20 cellular contexts compared by ENCODE assay signal in the genomic region with DNA sequence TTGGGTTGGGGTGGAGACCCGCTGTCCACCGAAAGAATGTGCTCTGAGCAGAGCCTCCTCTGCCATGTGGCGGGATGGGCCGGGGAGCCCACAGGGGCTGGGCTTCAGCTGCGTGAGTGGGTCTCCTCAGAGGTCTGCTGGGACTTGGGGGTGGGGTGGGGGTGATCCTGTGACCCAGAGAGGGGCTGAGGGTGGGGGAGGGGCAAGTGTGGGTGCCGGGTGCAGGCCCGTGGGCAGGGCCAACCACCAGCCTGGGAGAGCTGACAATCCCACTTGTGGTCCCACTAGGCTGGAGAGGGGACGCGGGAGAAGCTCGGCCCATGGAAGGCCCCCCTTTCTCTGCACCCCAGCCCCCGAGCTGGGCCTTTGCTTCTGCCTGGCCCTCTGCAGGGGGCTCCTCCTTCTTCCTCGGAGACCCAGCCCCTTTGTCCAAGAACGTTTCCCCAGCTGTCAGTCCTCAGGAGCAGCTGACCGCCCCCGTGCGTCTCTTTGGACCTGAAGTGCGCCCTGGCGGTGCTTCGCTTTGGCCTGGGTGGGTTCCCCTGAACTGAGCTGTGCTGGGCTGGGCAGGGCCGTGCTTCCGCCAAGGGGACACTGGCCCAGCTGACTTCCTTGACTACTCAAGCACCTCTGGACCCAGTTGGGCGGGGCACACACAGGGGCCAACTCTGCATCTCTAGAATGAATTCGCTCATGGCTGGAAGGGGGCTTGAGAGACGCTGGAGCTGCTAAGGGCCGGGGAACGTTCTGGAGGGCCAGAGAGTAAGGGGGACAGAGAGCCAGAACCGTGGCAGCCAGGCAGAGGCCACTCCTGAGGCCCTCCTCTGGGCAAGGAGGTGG. TPM values are rescaled to one million over a fixed set of nuclear protein-coding genes. Genes with fewer than 3 reads are reported as not detected.
DNase-seq lines count a peak whose midpoint lies in the region; ATAC-seq and TF ChIP-seq lines count a peak whose summit lies in the region.
"Had no signal": no experiment of that assay in that cellular context is flagged by ENCODE, and none has a peak within 500 bp of the region (broad histone marks: within the 10 kb centered on the region; RNA-seq: fewer than 3 reads in every experiment).

No MANE protein-coding gene starts in this region.

- peak; percentile 41 for DNase-seq in CD14-positive monocyte (ENCODE audit: low spot score)
- DNase-seq in T-helper 17 cell: peak in 2 of 3 donors; percentile 1 to 8
- DNase-seq in right cardiac atrium: peak; percentile 54 to 79 (median 72)
- DNase-seq in posterior cingulate gyrus: peak in 6 of 10 donors; percentile 3 to 80 (median 36)
- DNase-seq in thyroid gland: no peak
- DNase-seq in Karpas-422: no peak
- no peak for DNase-seq in HUDEP-2 (lab: John Stamatoyannopoulos, UW; ENCODE audit: unreplicated experiment in 76 of 76)
- DNase-seq: activated CD4-positive, alpha-beta T cell treated with anti-CD3 and anti-CD28 coated beads, Interleukin-2, amount 50 U/mL, for 48 hours; activated T-cell treated with anti-CD3 and anti-CD28 coated beads, Interleukin-2, amount 50 U/mL, for 48 hours; Caco-2; EL; mammary epithelial cell; NCI-H1092; NCI-H524 treated with DMSO at 0.1 percent for 48 hours; WERI-Rb-1 had no signal

- intact Hi-C loops in CD14-positive monocyte (cut with micrococcal nuclease): no loop called here
- intact Hi-C loops in right cardiac atrium (cut with DNase I): no loop called here
- intact Hi-C loops in posterior cingulate gyrus (cut with DNase I): no loop called here
- intact Hi-C loops in thyroid gland (cut with DNase I): no loop called here

- H3K36me3 Mint-ChIP-seq in CD14-positive monocyte (peaks cover 3 to 16% of the 10 kb centered on the region in 2 donors), T-helper 17 cell (ENCODE audit: low read depth) (no peaks in the 10 kb centered on the region)
- H3K36me3 Mint-ChIP-seq: naive thymus-derived CD8-positive, alpha-beta T cell had no signal

- no peaks in the 10 kb centered on the region for H4K20me1 ChIP-seq in Karpas-422 (ENCODE audit: insufficient read depth, low read depth, low read length)

- no peak overlapping the region for H2AFZ ChIP-seq in Karpas-422 (ENCODE audit: low read length)
- H2AFZ ChIP-seq: GM23338 had no signal

- no peak for TF ChIP-seq POLR2A in thyroid gland (IDR thresholded peaks at IDR 0.05)

- H3K27ac Mint-ChIP-seq in CD14-positive monocyte (peak overlapping the region in 1 of 7 donors; percentile 24), T-helper 17 cell (no peak overlapping the region)
- H3K27ac Mint-ChIP-seq: GM23338 had no signal

- H3K4me2 ChIP-seq in Karpas-422 (ENCODE audit: low read depth, low read length, poor library complexity, severe bottlenecking): no peak overlapping the region
- H3K4me2 ChIP-seq: GM23338 had no signal

- ATAC-seq in T-helper 17 cell (no peak), right cardiac atrium (peak; percentile 15 to 41), HG03469 (IDR thresholded peaks at IDR 0.05; ENCODE audit: unreplicated experiment) (no peak)

- H3K4me3 ChIP-seq in right cardiac atrium (ENCODE audit: low read length) (no peak overlapping the region), thyroid gland (replicated peaks in 1 of 3) (no peak overlapping the region), Karpas-422 (ENCODE audit: low read length) (no peak overlapping the region)
- H3K4me3 ChIP-seq: dorsolateral prefrontal cortex, GM23338, SJCRH30 had no signal

- no peaks in the 10 kb centered on the region for H3K9me2 ChIP-seq in Karpas-422 (replicated peaks; ENCODE audit: insufficient read depth, low read length)

- TF ChIP-seq CTCF in CD14-positive monocyte (IDR thresholded peaks at IDR 0.05) (no peak), thyroid gland (IDR thresholded peaks at IDR 0.05) (no peak)

- H3K27me3 Mint-ChIP-seq in CD14-positive monocyte (ENCODE audit: low read depth in 3 of 3): peaks cover 0 to 3% (median 2%) of the 10 kb centered on the region in 3 donors
- no peaks in the 10 kb centered on the region for H3K27me3 Mint-ChIP-seq in T-helper 17 cell
- H3K27me3 Mint-ChIP-seq: naive thymus-derived CD8-positive, alpha-beta T cell had no signal

- H3K9me3 Mint-ChIP-seq in CD14-positive monocyte: peaks cover 0 to 2% (median 0%) of the 10 kb centered on the region in 7 donors
- H3K9me3 Mint-ChIP-seq: GM23338; naive thymus-derived CD8-positive, alpha-beta T cell had no signal

- H3K36me3 ChIP-seq in thyroid gland: no peaks in the 10 kb centered on the region
- H3K36me3 ChIP-seq in Karpas-422 (ENCODE audit: insufficient read depth, low read length): no peaks in the 10 kb centered on the region
- H3K36me3 ChIP-seq: SJCRH30, WERI-Rb-1 had no signal

- H3K4me3 Mint-ChIP-seq in CD14-positive monocyte (peak overlapping the region in 1 of 2 donors; percentile 26), T-helper 17 cell (no peak overlapping the region)
- H3K4me3 Mint-ChIP-seq: GM23338 had no signal

- H3K4me1 ChIP-seq in right cardiac atrium (ENCODE audit: control insufficient read depth, insufficient read depth, low read length): peaks cover 3% of the 10 kb centered on the region
- H3K4me1 ChIP-seq in thyroid gland: peaks cover 0 to 6% of the 10 kb centered on the region in 2 donors
- peaks cover 4% of the 10 kb centered on the region for H3K4me1 ChIP-seq in Karpas-422 (ENCODE audit: low read length)
- H3K4me1 ChIP-seq: Caco-2 had no signal

- H3K79me2 ChIP-seq in Karpas-422 (ENCODE audit: low read length): no peaks in the 10 kb centered on the region

- H3K9me3 ChIP-seq in T-helper 17 cell (ENCODE audit: control insufficient read depth, low read length, poor library complexity, severe bottlenecking) (no peaks in the 10 kb centered on the region), right cardiac atrium (ENCODE audit: control insufficient read depth, low read length) (no peaks in the 10 kb centered on the region), thyroid gland (no peaks in the 10 kb centered on the region), Karpas-422 (ENCODE audit: low read length) (no peaks in the 10 kb centered on the region)
- H3K9me3 ChIP-seq: Caco-2, SJCRH30 had no signal

- no peak overlapping the region for H3K9ac ChIP-seq in Karpas-422 (ENCODE audit: low read length)

- H3K27ac ChIP-seq in right cardiac atrium (ENCODE audit: low read length) (no peak overlapping the region), thyroid gland (no peak overlapping the region), Karpas-422 (ENCODE audit: low read length) (no peak overlapping the region)
- H3K27ac ChIP-seq: WERI-Rb-1 had no signal

- H3K27me3 ChIP-seq in right cardiac atrium (ENCODE audit: control insufficient read depth, insufficient read depth) (no peaks in the 10 kb centered on the region), thyroid gland (no peaks in the 10 kb centered on the region), Karpas-422 (ENCODE audit: low read length) (no peaks in the 10 kb centered on the region)
- H3K27me3 ChIP-seq: dorsolateral prefrontal cortex, SJCRH30 had no signal

- peaks cover 46% of the 10 kb centered on the region for H3K4me1 Mint-ChIP-seq in CD14-positive monocyte
- peaks cover 5% of the 10 kb centered on the region for H3K4me1 Mint-ChIP-seq in T-helper 17 cell

- WGBS in right cardiac atrium: 68% methylated on average over 27 of the region's 27 CpGs
- WGBS in thyroid gland, 2 donors: 68 to 92% methylated on average over 11 to 22 of the region's 27 CpGs

RNA-seq across cellular contexts. Expression of gene OSBPL5, which starts 30.2 kb away (rescaled TPM):
- polyA plus RNA-seq in CD14-positive monocyte: 1 to 10 TPM; 3.1 to 6.8 TPM
- total RNA-seq in T-helper 17 cell: 1 to 10 TPM; 6.8 to 8.1 TPM
- total RNA-seq in right cardiac atrium: 10 to 100 TPM; 14.1 to 19.1 (median 15.4) TPM
- polyA plus RNA-seq in right cardiac atrium: 10.3 TPM
- 10 to 100 TPM; 24.2 to 46.7 (median 34.4) TPM for total RNA-seq in thyroid gland
- total RNA-seq in Karpas-422 (2014; rRNA removed; shearing (Covaris generic); ENCODE audit: low replicate concordance): not detected in 2 replicates

Comparison
In these comparisons a context has a peak if more than half of its experiments do, and no peak if none do; other contexts are left out.
1. DNase-seq: peak in CD14-positive monocyte (single experiment), T-helper 17 cell (2 of 3), right cardiac atrium (3 of 3) and posterior cingulate gyrus (6 of 10); none in thyroid gland (0 of 2), Karpas-422 (single experiment) and HUDEP-2 (0 of 76).
2. ATAC-seq: peak in right cardiac atrium (2 of 2); none in T-helper 17 cell (single experiment) and HG03469 (single experiment).